ENCODE assay signal across 1 cellular context in the genomic region with DNA sequence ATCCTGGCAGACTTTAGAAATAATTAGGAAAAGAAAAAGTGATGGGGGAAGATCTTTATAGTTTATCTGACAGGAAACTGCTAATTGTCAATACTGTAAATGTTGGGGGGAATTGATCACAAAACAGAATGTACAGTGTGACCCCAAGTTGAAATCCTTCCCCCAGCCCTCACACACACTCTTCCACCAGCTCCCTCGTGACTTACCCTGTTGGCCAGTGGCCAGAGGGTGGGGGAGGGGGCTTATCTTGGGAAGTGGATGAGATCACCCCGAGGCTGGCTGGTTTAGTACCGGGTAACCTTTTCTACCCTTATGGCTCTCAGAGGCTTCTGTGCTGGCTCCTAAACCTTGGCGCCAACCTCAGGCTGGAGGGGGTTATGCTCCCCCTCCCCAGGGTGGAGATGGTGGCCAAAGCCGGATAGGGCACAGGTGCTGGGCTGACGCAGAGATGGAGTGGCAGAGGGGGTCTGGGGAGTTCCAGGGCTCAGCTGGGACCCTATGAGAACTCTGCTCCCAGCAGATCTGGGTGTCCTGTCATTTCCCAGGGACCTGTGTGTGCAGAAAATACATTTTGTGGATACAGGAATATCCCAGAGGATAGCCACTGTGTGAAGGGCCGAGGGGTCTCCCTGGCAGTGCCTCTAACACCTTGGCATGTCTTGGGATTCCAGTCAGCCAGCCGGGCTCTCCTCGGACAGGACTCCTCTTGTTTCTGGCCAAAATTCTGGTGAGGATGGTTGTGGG.
A peak's percentile ranks its signal among the peaks of the same experiment; 100 is the strongest.
TF ChIP-seq lines count a peak whose summit lies in the region.

No MANE protein-coding gene starts in this region.

TF ChIP-seq in H1, 55 proteins besides CTCF, POLR2A, EP300 and RAD21:
- TF ChIP-seq BACH1 (IDR thresholded peaks at IDR 0.05; ENCODE audit: low read length) (no peak), KDM5A (IDR thresholded peaks at IDR 0.05; ENCODE audit: low read length) (no peak), CTBP2 (IDR thresholded peaks at IDR 0.05; ENCODE audit: borderline replicate concordance, insufficient read depth, insufficient read length, low read length) (no peak), TCF12 (IDR thresholded peaks at IDR 0.05; ENCODE audit: low read depth, low read length) (no peak), SP2 (IDR thresholded peaks at IDR 0.05; ENCODE audit: low read length) (no peak), CHD1 (IDR thresholded peaks at IDR 0.05; ENCODE audit: low read depth, low read length) (no peak), POU5F1 (IDR thresholded peaks at IDR 0.05; ENCODE audit: low read depth, low read length) (no peak), POLR2AphosphoS5 (IDR thresholded peaks at IDR 0.05; ENCODE audit: low read depth, low read length) (no peak), SP1 (IDR thresholded peaks at IDR 0.05; ENCODE audit: low read depth, low read length) (0 out of 2 replicates have a peak, but pooled peaks have one; percentile 11), TEAD4 (IDR thresholded peaks at IDR 0.05; ENCODE audit: low read depth, low read length) (no peak), ASH2L (IDR thresholded peaks at IDR 0.05; ENCODE audit: low read length) (peak; percentile 27), SIRT6 (IDR thresholded peaks at IDR 0.05; ENCODE audit: low read length) (no peak), BCL11A (IDR thresholded peaks at IDR 0.05; ENCODE audit: low read depth in 2 of 2, low read length in 2 of 2) (no peak), TBP (IDR thresholded peaks at IDR 0.05; ENCODE audit: low read depth, low read length) (no peak), JUND (IDR thresholded peaks at IDR 0.05; ENCODE audit: low read length) (peak; percentile 54; the same call in 1 of the 2 replicates), PHF8 (conservative IDR thresholded peaks at IDR 0.05; ENCODE audit: low read depth, low read length) (no peak)
- TF ChIP-seq, protein P1, sequence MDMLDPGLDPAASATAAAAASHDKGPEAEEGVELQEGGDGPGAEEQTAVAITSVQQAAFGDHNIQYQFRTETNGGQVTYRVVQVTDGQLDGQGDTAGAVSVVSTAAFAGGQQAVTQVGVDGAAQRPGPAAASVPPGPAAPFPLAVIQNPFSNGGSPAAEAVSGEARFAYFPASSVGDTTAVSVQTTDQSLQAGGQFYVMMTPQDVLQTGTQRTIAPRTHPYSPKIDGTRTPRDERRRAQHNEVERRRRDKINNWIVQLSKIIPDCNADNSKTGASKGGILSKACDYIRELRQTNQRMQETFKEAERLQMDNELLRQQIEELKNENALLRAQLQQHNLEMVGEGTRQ (IDR thresholded peaks at IDR 0.05; ENCODE audit: low read length) = no peak
- TF ChIP-seq, protein P2, sequence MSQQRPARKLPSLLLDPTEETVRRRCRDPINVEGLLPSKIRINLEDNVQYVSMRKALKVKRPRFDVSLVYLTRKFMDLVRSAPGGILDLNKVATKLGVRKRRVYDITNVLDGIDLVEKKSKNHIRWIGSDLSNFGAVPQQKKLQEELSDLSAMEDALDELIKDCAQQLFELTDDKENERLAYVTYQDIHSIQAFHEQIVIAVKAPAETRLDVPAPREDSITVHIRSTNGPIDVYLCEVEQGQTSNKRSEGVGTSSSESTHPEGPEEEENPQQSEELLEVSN (IDR thresholded peaks at IDR 0.05) = no peak
